Comparison of ENCODE assay signal across 15 cellular contexts in the genomic region with DNA sequence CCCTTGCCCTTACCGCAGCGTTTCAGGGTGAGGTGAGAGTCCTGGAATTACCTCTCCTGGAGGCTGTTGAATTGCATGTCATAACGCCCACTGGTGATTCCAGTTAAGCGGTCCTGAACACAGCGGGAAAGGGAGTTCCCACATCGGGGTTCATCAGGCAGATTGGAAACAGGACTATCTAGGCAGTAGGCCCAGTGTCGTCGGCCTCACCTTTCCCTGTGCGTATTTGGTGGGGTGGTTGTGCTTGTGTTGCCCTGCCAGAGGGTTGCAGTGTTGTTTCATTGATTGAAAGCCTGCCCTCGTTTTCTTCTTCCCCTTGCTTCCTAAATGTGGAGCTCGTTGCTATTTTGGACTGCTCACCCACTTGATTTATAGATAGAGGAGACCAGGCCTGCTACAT. TPM values are rescaled to one million over a fixed set of nuclear protein-coding genes. Genes with fewer than 3 reads are reported as not detected.
DNase-seq lines count a peak whose midpoint lies in the region; ATAC-seq and TF ChIP-seq lines count a peak whose summit lies in the region.
"Had no signal": no experiment of that assay in that cellular context is flagged by ENCODE, and none has a peak within 500 bp of the region (broad histone marks: within the 10 kb centered on the region; RNA-seq: fewer than 3 reads in every experiment).

No MANE protein-coding gene starts in this region.

- 46 to 47% methylated on average over 11 of the region's 11 CpGs for WGBS in esophagus, 2 donors
- WGBS in right lobe of liver (ENCODE audit: insufficient coverage, low coverage, low lambda C conversion rate, missing lambda C conversion rate) = 27% methylated on average over 7 of the region's 11 CpGs
- no CpG with 5 or more reads among the region's 11 CpGs for WGBS in mesendoderm (ENCODE audit: extremely low coverage, insufficient coverage, low lambda C conversion rate)

- H3K79me1 ChIP-seq in mesendoderm (ENCODE audit: low read length) = peaks cover 29% of the 10 kb centered on the region

- H3K9ac ChIP-seq in stomach smooth muscle (ENCODE audit: low read length in 2 of 2) = peak overlapping the region in 1 of 2 donors; percentile 42
- no peak overlapping the region for H3K9ac ChIP-seq in mesendoderm (ENCODE audit: low read length)

- H3K27me3 ChIP-seq in esophagus (ENCODE audit: control insufficient read depth in 1 of 2, insufficient read depth in 2 of 2, low read length in 2 of 2) = no peaks in the 10 kb centered on the region
- H3K27me3 ChIP-seq in right lobe of liver = no peaks in the 10 kb centered on the region
- no peaks in the 10 kb centered on the region for H3K27me3 ChIP-seq in stomach smooth muscle (ENCODE audit: control insufficient read depth in 1 of 2, insufficient read depth in 2 of 2, low read length in 2 of 2)
- H3K27me3 ChIP-seq in mesendoderm (ENCODE audit: insufficient read depth, low read length, poor library complexity) = no peaks in the 10 kb centered on the region

- H3K4me3 ChIP-seq in esophagus (ENCODE audit: low read depth in 1 of 2, low read length in 2 of 2) = no peak overlapping the region
- H3K4me3 ChIP-seq in right lobe of liver = no peak overlapping the region
- peak overlapping the region in 1 of 2 donors; percentile 40 for H3K4me3 ChIP-seq in stomach smooth muscle (ENCODE audit: low read length in 2 of 2)
- no peak overlapping the region for H3K4me3 ChIP-seq in mesendoderm (ENCODE audit: low read length)

- no peak overlapping the region for H3K4ac ChIP-seq in mesendoderm (ENCODE audit: low read depth, low read length)

- H3K56ac ChIP-seq in mesendoderm (ENCODE audit: low read length) = no peak overlapping the region

- peak; percentile 57 to 78 (median 76) for ATAC-seq in right lobe of liver
- no peak for ATAC-seq in GM21576 (IDR thresholded peaks at IDR 0.05; ENCODE audit: unreplicated experiment)
- ATAC-seq: activated CD8-positive, alpha-beta memory T cell treated with anti-CD3 and anti-CD28 coated beads, Interleukin-2, amount 10 ng/mL, durations not matched to agents 7 days and 5 days; sciatic nerve had no signal

- H4K8ac ChIP-seq in mesendoderm (ENCODE audit: low read depth, low read length) = no peak overlapping the region

- no peak overlapping the region for H3K18ac ChIP-seq in mesendoderm (ENCODE audit: low read length)

- no peak overlapping the region for H2AK5ac ChIP-seq in mesendoderm (ENCODE audit: low read length)

- H3K4me1 ChIP-seq in esophagus (ENCODE audit: control insufficient read depth in 2 of 2, insufficient read depth in 2 of 2, low read length in 1 of 2) (peaks cover 2 to 7% of the 10 kb centered on the region in 2 donors), right lobe of liver (peaks cover 0 to 35% (median 2%) of the 10 kb centered on the region in 4 donors), stomach smooth muscle (ENCODE audit: control insufficient read depth, insufficient read depth, low read length) (peaks cover 60% of the 10 kb centered on the region), mesendoderm (ENCODE audit: control insufficient read depth, low read depth, low read length) (peaks cover 2% of the 10 kb centered on the region)
- H3K4me1 ChIP-seq: Caco-2 had no signal

- H3K23ac ChIP-seq in mesendoderm (ENCODE audit: low read length) = no peak overlapping the region

- no peak overlapping the region for H2BK15ac ChIP-seq in mesendoderm (replicated peaks; ENCODE audit: low read depth)

- DNase-seq in NCI-H2107 treated with DMSO at 0.1 percent for 48 hours (lab: John Stamatoyannopoulos, UW; ENCODE audit: unreplicated experiment) = peak; percentile 48
- no peak for DNase-seq in NCI-H2107 (lab: John Stamatoyannopoulos, UW)
- DNase-seq in right lobe of liver = peak in 2 of 3 donors; percentile 53 to 62
- DNase-seq in mesendoderm = no peak
- DNase-seq in epidermal melanocyte (ENCODE audit: insufficient read length, low spot score) = no peak
- DNase-seq: 8988T; activated CD8-positive, alpha-beta memory T cell treated with anti-CD3 and anti-CD28 coated beads, Interleukin-2, amount 10 ng/mL, durations not matched to agents 7 days and 5 days; activated naive CD8-positive, alpha-beta T cell treated with anti-CD3 and anti-CD28 coated beads, Interleukin-2, amount 10 ng/mL, durations not matched to agents 7 days and 5 days; Caco-2; NCI-H446 treated with DMSO at 0.1 percent for 48 hours; RPMI8226 had no signal

- H3K4me2 ChIP-seq in mesendoderm (ENCODE audit: low read length) = no peak overlapping the region

- H3K9me3 ChIP-seq in esophagus (ENCODE audit: control insufficient read depth in 2 of 2, insufficient read depth in 1 of 2, low read depth in 1 of 2, low read length in 1 of 2) = no peaks in the 10 kb centered on the region
- H3K9me3 ChIP-seq in right lobe of liver = no peaks in the 10 kb centered on the region
- H3K9me3 ChIP-seq in stomach smooth muscle (ENCODE audit: control insufficient read depth in 2 of 2, low read length in 2 of 2) = no peaks in the 10 kb centered on the region
- H3K9me3 ChIP-seq: Caco-2 had no signal

- peaks cover 83% of the 10 kb centered on the region for H3K79me2 ChIP-seq in mesendoderm (ENCODE audit: control insufficient read depth, insufficient read depth, low read length)

- peak overlapping the region; percentile 49 to 67 for H3K27ac ChIP-seq in esophagus (ENCODE audit: low read depth in 2 of 2, low read length in 1 of 2)
- H3K27ac ChIP-seq in right lobe of liver = peak overlapping the region in 1 of 3 donors; percentile 31
- peak overlapping the region; percentile 56 for H3K27ac ChIP-seq in stomach smooth muscle (ENCODE audit: low read length)
- no peak overlapping the region for H3K27ac ChIP-seq in mesendoderm (ENCODE audit: low read depth, low read length)

- H4K5ac ChIP-seq in mesendoderm (ENCODE audit: low read length) = no peak overlapping the region

- H2BK5ac ChIP-seq in mesendoderm (ENCODE audit: low read length) = no peak overlapping the region

- no peak for TF ChIP-seq POLR2A in right lobe of liver (IDR thresholded peaks at IDR 0.05)

- intact Hi-C loops in right lobe of liver (cut with DNase I) = no loop called here

- no peak overlapping the region for H2BK120ac ChIP-seq in mesendoderm (ENCODE audit: low read depth, low read length)

- peak; percentile 22 to 36 (median 30) for TF ChIP-seq CTCF in right lobe of liver (IDR thresholded peaks at IDR 0.05)

- H3K36me3 ChIP-seq in esophagus (ENCODE audit: control insufficient read depth in 2 of 2, insufficient read depth in 2 of 2, low read length in 1 of 2) (peaks cover 0 to 5% of the 10 kb centered on the region in 2 donors), right lobe of liver (no peaks in the 10 kb centered on the region), stomach smooth muscle (ENCODE audit: control insufficient read depth in 2 of 2, insufficient read depth in 2 of 2, low read length in 2 of 2) (peaks cover 3 to 6% of the 10 kb centered on the region in 2 donors), mesendoderm (ENCODE audit: control insufficient read depth, insufficient read depth, low read length) (no peaks in the 10 kb centered on the region)

RNA-seq across cellular contexts. Expression of gene SUN1, which starts 10.6 kb away (rescaled TPM):
- 10 to 100 TPM; 54.7 to 91.6 TPM for polyA plus RNA-seq in esophagus
- total RNA-seq in right lobe of liver = 10 to 100 TPM; 33.4 to 54.0 (median 48.7) TPM
- 47.7 TPM for polyA plus RNA-seq in mesendoderm (2013, experiment 1 of 2)
- 47.9 TPM for polyA plus RNA-seq in mesendoderm (2013, experiment 2 of 2)

RNA-seq across cellular contexts. Expression of gene GET4, which starts 54.7 kb away (rescaled TPM):
- 10 to 100 TPM; 43.2 to 44.5 TPM for polyA plus RNA-seq in esophagus
- total RNA-seq in right lobe of liver = 10 to 100 TPM; 15.6 to 38.3 (median 28.3) TPM
- polyA plus RNA-seq in mesendoderm (2013, experiment 1 of 2) = 35.9 TPM
- 35.8 TPM for polyA plus RNA-seq in mesendoderm (2013, experiment 2 of 2)

Comparison
In these comparisons a context has a peak if more than half of its experiments do, and no peak if none do; other contexts are left out.
1. DNase-seq: peak in NCI-H2107 treated with DMSO at 0.1 percent for 48 hours (single experiment) and right lobe of liver (2 of 3); none in NCI-H2107 (single experiment), mesendoderm (single experiment) and epidermal melanocyte (single experiment).